2 cellular contexts compared by ENCODE assay signal in the genomic region with DNA sequence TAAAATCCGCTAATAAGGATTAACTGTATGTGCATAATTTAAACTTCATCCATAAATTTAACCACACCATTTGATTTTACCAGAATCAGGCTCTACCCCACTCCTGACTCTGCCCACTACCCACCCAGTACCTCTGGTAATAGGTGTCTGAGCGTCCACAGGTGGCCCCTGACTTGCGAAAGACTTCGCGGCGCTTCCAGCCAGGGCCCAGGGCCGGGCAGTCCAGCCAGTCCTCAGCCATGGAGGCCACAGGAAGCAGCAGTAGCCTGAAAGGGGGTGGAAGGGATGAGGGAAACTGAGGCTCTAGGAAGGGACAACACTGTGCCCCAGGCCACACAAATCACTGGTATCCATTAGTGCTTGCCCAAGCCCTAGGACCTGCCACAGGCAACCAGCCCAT.
TF ChIP-seq lines count a peak whose summit lies in the region.

No MANE protein-coding gene starts in this region.

TF ChIP-seq in SK-N-SH, 30 proteins besides CTCF, POLR2A, EP300 and RAD21:
- TF ChIP-seq MAX (IDR thresholded peaks at IDR 0.05; ENCODE audit: low read depth) (no peak), TAF1 (IDR thresholded peaks at IDR 0.05; ENCODE audit: borderline replicate concordance, low read depth, low read length) (no peak), SIN3A (IDR thresholded peaks at IDR 0.05; ENCODE audit: borderline replicate concordance, low read depth, low read length) (no peak), TCF12 (IDR thresholded peaks at IDR 0.05) (no peak), RXRA (IDR thresholded peaks at IDR 0.05; ENCODE audit: borderline replicate concordance, low read depth) (no peak), EZH2phosphoT487 (IDR thresholded peaks at IDR 0.05; ENCODE audit: borderline replicate concordance, low read depth) (no peak), NFIC (IDR thresholded peaks at IDR 0.05; ENCODE audit: borderline replicate concordance) (no peak), YY1 (IDR thresholded peaks at IDR 0.05; ENCODE audit: low read depth) (no peak), GATA2 (CRISPR knock-in tag; IDR thresholded peaks at IDR 0.05) (no peak), CHD2 (IDR thresholded peaks at IDR 0.05; ENCODE audit: low read length, partially characterized antibody) (no peak), FOXJ3 (CRISPR knock-in tag; IDR thresholded peaks at IDR 0.05) (no peak)
- TF ChIP-seq, protein P1, sequence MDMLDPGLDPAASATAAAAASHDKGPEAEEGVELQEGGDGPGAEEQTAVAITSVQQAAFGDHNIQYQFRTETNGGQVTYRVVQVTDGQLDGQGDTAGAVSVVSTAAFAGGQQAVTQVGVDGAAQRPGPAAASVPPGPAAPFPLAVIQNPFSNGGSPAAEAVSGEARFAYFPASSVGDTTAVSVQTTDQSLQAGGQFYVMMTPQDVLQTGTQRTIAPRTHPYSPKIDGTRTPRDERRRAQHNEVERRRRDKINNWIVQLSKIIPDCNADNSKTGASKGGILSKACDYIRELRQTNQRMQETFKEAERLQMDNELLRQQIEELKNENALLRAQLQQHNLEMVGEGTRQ (IDR thresholded peaks at IDR 0.05; ENCODE audit: borderline replicate concordance, low read depth, low read length): no peak
- TF ChIP-seq, protein P2, sequence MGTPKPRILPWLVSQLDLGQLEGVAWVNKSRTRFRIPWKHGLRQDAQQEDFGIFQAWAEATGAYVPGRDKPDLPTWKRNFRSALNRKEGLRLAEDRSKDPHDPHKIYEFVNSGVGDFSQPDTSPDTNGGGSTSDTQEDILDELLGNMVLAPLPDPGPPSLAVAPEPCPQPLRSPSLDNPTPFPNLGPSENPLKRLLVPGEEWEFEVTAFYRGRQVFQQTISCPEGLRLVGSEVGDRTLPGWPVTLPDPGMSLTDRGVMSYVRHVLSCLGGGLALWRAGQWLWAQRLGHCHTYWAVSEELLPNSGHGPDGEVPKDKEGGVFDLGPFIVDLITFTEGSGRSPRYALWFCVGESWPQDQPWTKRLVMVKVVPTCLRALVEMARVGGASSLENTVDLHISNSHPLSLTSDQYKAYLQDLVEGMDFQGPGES (IDR thresholded peaks at IDR 0.05; ENCODE audit: low read depth, low read length): no peak
- TF ChIP-seq, protein P3, sequence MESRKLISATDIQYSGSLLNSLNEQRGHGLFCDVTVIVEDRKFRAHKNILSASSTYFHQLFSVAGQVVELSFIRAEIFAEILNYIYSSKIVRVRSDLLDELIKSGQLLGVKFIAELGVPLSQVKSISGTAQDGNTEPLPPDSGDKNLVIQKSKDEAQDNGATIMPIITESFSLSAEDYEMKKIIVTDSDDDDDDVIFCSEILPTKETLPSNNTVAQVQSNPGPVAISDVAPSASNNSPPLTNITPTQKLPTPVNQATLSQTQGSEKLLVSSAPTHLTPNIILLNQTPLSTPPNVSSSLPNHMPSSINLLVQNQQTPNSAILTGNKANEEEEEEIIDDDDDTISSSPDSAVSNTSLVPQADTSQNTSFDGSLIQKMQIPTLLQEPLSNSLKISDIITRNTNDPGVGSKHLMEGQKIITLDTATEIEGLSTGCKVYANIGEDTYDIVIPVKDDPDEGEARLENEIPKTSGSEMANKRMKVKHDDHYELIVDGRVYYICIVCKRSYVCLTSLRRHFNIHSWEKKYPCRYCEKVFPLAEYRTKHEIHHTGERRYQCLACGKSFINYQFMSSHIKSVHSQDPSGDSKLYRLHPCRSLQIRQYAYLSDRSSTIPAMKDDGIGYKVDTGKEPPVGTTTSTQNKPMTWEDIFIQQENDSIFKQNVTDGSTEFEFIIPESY (IDR thresholded peaks at IDR 0.05; ENCODE audit: borderline replicate concordance, low read depth): no peak

TF ChIP-seq in SK-N-SH treated with all-trans-retinoic acid at 6 μM for 48 hours, 23 proteins besides CTCF, POLR2A, EP300 and RAD21 (continued from another document):
- TF ChIP-seq ISL1 (CRISPR knock-in tag; IDR thresholded peaks at IDR 0.05): no peak
- TF ChIP-seq ZNF565 (CRISPR knock-in tag; conservative IDR thresholded peaks at IDR 0.05; ENCODE audit: low read depth): no peak
- no peak for TF ChIP-seq ZFP30 (CRISPR knock-in tag; IDR thresholded peaks at IDR 0.05)
- no peak for TF ChIP-seq SNAI2 (CRISPR knock-in tag; IDR thresholded peaks at IDR 0.05)
- TF ChIP-seq CSDC2 (CRISPR knock-in tag; IDR thresholded peaks at IDR 0.05): no peak
- TF ChIP-seq OSR1 (CRISPR knock-in tag; IDR thresholded peaks at IDR 0.05): no peak
- no peak for TF ChIP-seq TOX (CRISPR knock-in tag; IDR thresholded peaks at IDR 0.05; ENCODE audit: borderline replicate concordance)
- no peak for TF ChIP-seq BACH2 (CRISPR knock-in tag; IDR thresholded peaks at IDR 0.05; ENCODE audit: borderline replicate concordance)
- TF ChIP-seq ZNF70 (CRISPR knock-in tag; IDR thresholded peaks at IDR 0.05): no peak
- TF ChIP-seq ESRRG (CRISPR knock-in tag; IDR thresholded peaks at IDR 0.05): no peak
- TF ChIP-seq POU6F1 (CRISPR knock-in tag; IDR thresholded peaks at IDR 0.05; ENCODE audit: borderline replicate concordance, low read depth): no peak
- TF ChIP-seq ZC3H10 (CRISPR knock-in tag; IDR thresholded peaks at IDR 0.05): no peak
